Comparison of ENCODE assay signal across 15 cellular contexts in the genomic region with DNA sequence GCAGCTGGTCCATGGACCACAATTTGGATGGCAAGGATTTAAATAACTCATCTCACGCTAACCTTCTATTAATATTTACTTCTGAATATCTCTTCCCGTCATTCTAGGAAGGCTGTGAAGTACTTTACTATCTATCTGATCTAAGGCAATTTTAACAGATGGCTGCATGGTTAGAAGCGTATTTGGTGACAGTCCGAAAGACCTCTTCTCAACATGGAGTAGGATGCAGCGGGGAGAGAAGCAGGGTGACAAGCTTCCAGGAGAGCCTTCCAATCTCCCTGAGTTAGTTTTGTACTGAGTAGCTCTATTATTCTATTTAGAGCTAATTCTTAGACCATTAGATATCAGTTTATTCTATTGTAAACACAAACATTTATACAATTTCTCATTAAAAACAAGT.
DNase-seq lines count a peak whose midpoint lies in the region; FAIRE-seq lines count a peak whose summit lies in the region.
"Had no signal": no experiment of that assay in that cellular context is flagged by ENCODE, and none has a peak within 500 bp of the region (broad histone marks: within the 10 kb centered on the region; RNA-seq: fewer than 3 reads in every experiment).

No MANE protein-coding gene starts in this region.

- peak; percentile 15 for DNase-seq in NCI-H1694 treated with DMSO at 0.1 percent for 48 hours (lab: John Stamatoyannopoulos, UW)
- no peak for DNase-seq in NCI-H1694 (lab: John Stamatoyannopoulos, UW)
- DNase-seq in superior temporal gyrus (ENCODE audit: extremely low spot score): peak; percentile 58
- no peak for DNase-seq in stimulated activated CD4-positive, alpha-beta T cell treated with anti-CD3 and anti-CD28 coated beads, Interleukin-4, amount 100 ng/mL, for 1 hour
- no peak for DNase-seq in frontal cortex (ENCODE audit: low spot score in 2 of 2)
- DNase-seq in NCI-H2227 treated with DMSO at 0.1 percent for 48 hours (lab: John Stamatoyannopoulos, UW): no peak
- DNase-seq: KG1, MG63, NCI-H2029 treated with DMSO at 0.1 percent for 48 hours, NCI-H748 treated with DMSO at 0.1 percent for 48 hours, RPMI8226, SJCRH30 had no signal

- H3K27me3 ChIP-seq in layer of hippocampus (ENCODE audit: control insufficient read depth, insufficient read depth, low read length): no peaks in the 10 kb centered on the region
- H3K27me3 ChIP-seq: MG63, SJCRH30 had no signal

- no peak for FAIRE-seq in frontal cortex (lab: Jason Lieb, UNC)

- peak overlapping the region; percentile 94 for H3K27ac ChIP-seq in angular gyrus (ENCODE audit: low read depth, low read length)
- peak overlapping the region; percentile 62 for H3K27ac ChIP-seq in layer of hippocampus (ENCODE audit: low read depth, low read length)
- H3K27ac ChIP-seq: 22Rv1, SJCRH30 had no signal

Comparison
In these comparisons a context has a peak if more than half of its experiments do, and no peak if none do; other contexts are left out.
1. DNase-seq: peak in NCI-H1694 treated with DMSO at 0.1 percent for 48 hours (single experiment) and superior temporal gyrus (single experiment); none in NCI-H1694 (single experiment), stimulated activated CD4-positive, alpha-beta T cell treated with anti-CD3 and anti-CD28 coated beads, Interleukin-4, amount 100 ng/mL, for 1 hour (single experiment), frontal cortex (0 of 2) and NCI-H2227 treated with DMSO at 0.1 percent for 48 hours (single experiment).